Comparison of ENCODE assay signal across 9 cellular contexts in genomic region chr9:33320568-33321261, GRCh38. TPM values are rescaled to one million over a fixed set of nuclear protein-coding genes. Genes with fewer than 3 reads are reported as not detected.
DNase-seq lines count a peak whose midpoint lies in the region; ATAC-seq lines count a peak whose summit lies in the region.
"Had no signal": no experiment of that assay in that cellular context is flagged by ENCODE, and none has a peak within 500 bp of the region (broad histone marks: within the 10 kb centered on the region; RNA-seq: fewer than 3 reads in every experiment).

No MANE protein-coding gene starts in this region.

- intact Hi-C loops in activated CD4-positive, alpha-beta memory T cell treated with anti-CD3 and anti-CD28 coated beads for 36 hours (cut with micrococcal nuclease), result loop anchor here (1.0 kb wide), 4 partner anchors 14 to 56 kb away; partner anchors contain the start of genes BAG1 and NFX1
- intact Hi-C loops in left cardiac atrium (cut with DNase I), result no loop called here

- no peak overlapping the region for H3K4me3 Mint-ChIP-seq in activated CD4-positive, alpha-beta memory T cell treated with anti-CD3 and anti-CD28 coated beads for 36 hours
- no peak overlapping the region for H3K4me3 Mint-ChIP-seq in activated CD4-positive, alpha-beta memory T cell treated with anti-CD3 and anti-CD28 coated beads, Interleukin-2, amount 10 ng/mL, durations not matched to agents 7 days and 5 days
- H3K4me3 Mint-ChIP-seq in activated naive CD8-positive, alpha-beta T cell treated with anti-CD3 and anti-CD28 coated beads for 36 hours, result no peak overlapping the region
- H3K4me3 Mint-ChIP-seq in stimulated activated naive CD8-positive, alpha-beta T cell treated with anti-CD3 and anti-CD28 coated beads, Interleukin-15, Interleukin-2, amounts not matched to agents 100 ng/mL and 50 ng/mL, for 24 hours, result no peak overlapping the region

- H3K36me3 Mint-ChIP-seq in activated CD4-positive, alpha-beta memory T cell treated with anti-CD3 and anti-CD28 coated beads for 36 hours, result peaks cover 63% of the 10 kb centered on the region
- H3K36me3 Mint-ChIP-seq in activated CD4-positive, alpha-beta memory T cell treated with anti-CD3 and anti-CD28 coated beads, Interleukin-2, amount 10 ng/mL, durations not matched to agents 7 days and 5 days (ENCODE audit: low read depth), result peaks cover 78% of the 10 kb centered on the region
- peaks cover 39% of the 10 kb centered on the region for H3K36me3 Mint-ChIP-seq in activated naive CD8-positive, alpha-beta T cell treated with anti-CD3 and anti-CD28 coated beads for 36 hours
- peaks cover 74% of the 10 kb centered on the region for H3K36me3 Mint-ChIP-seq in stimulated activated naive CD8-positive, alpha-beta T cell treated with anti-CD3 and anti-CD28 coated beads, Interleukin-15, Interleukin-2, amounts not matched to agents 100 ng/mL and 50 ng/mL, for 24 hours (ENCODE audit: low read depth)

- POLR2A ChIA-PET in activated CD4-positive, alpha-beta memory T cell treated with anti-CD3 and anti-CD28 coated beads for 36 hours (lab: Charles Lee), result interaction anchor here (0.8 to 2.3 kb wide), 6 partner anchors 11 to 296 kb away, joined by 3 to 23 read pairs (median 3); partner anchors contain the start of genes DNAJA1 and NFX1
- POLR2A ChIA-PET in activated CD4-positive, alpha-beta memory T cell treated with anti-CD3 and anti-CD28 coated beads, Interleukin-2, amount 10 ng/mL, durations not matched to agents 7 days and 5 days (lab: Charles Lee), result interaction anchor here (1.7 kb wide), 1 partner anchor 30 kb away, joined by 4 read pairs; the partner anchor contains the start of gene NFX1

- no peaks in the 10 kb centered on the region for H3K9me3 Mint-ChIP-seq in activated CD4-positive, alpha-beta memory T cell treated with anti-CD3 and anti-CD28 coated beads for 36 hours
- H3K9me3 Mint-ChIP-seq in activated CD4-positive, alpha-beta memory T cell treated with anti-CD3 and anti-CD28 coated beads, Interleukin-2, amount 10 ng/mL, durations not matched to agents 7 days and 5 days, result peaks cover 2% of the 10 kb centered on the region
- H3K9me3 Mint-ChIP-seq in activated naive CD8-positive, alpha-beta T cell treated with anti-CD3 and anti-CD28 coated beads for 36 hours, result no peaks in the 10 kb centered on the region
- no peaks in the 10 kb centered on the region for H3K9me3 Mint-ChIP-seq in stimulated activated naive CD8-positive, alpha-beta T cell treated with anti-CD3 and anti-CD28 coated beads, Interleukin-15, Interleukin-2, amounts not matched to agents 100 ng/mL and 50 ng/mL, for 24 hours

- peak overlapping the region; percentile 80 for H3K27ac Mint-ChIP-seq in activated CD4-positive, alpha-beta memory T cell treated with anti-CD3 and anti-CD28 coated beads for 36 hours
- no peak overlapping the region for H3K27ac Mint-ChIP-seq in activated CD4-positive, alpha-beta memory T cell treated with anti-CD3 and anti-CD28 coated beads, Interleukin-2, amount 10 ng/mL, durations not matched to agents 7 days and 5 days
- H3K27ac Mint-ChIP-seq in activated naive CD8-positive, alpha-beta T cell treated with anti-CD3 and anti-CD28 coated beads for 36 hours, result peak overlapping the region; percentile 37
- H3K27ac Mint-ChIP-seq in stimulated activated naive CD8-positive, alpha-beta T cell treated with anti-CD3 and anti-CD28 coated beads, Interleukin-15, Interleukin-2, amounts not matched to agents 100 ng/mL and 50 ng/mL, for 24 hours, result peak overlapping the region; percentile 73

- peak; percentile 46 to 90 for ATAC-seq in left cardiac atrium

- CTCF ChIA-PET in activated CD4-positive, alpha-beta memory T cell treated with anti-CD3 and anti-CD28 coated beads for 36 hours (lab: Charles Lee), result interaction anchor here (0.8 to 4.0 kb wide), 6 partner anchors 10 to 95 kb away, joined by 3 to 22 read pairs (median 4); partner anchors contain the start of gene NFX1
- CTCF ChIA-PET in activated CD4-positive, alpha-beta memory T cell treated with anti-CD3 and anti-CD28 coated beads, Interleukin-2, amount 10 ng/mL, durations not matched to agents 7 days and 5 days (lab: Charles Lee), result interaction anchor here (1.1 to 1.4 kb wide), 2 partner anchors 54 to 95 kb away, joined by 3 to 5 read pairs; no protein-coding TSS in a partner anchor

- DNase-seq in activated CD4-positive, alpha-beta memory T cell treated with anti-CD3 and anti-CD28 coated beads for 36 hours, result peak; percentile 25
- DNase-seq in activated CD4-positive, alpha-beta memory T cell treated with anti-CD3 and anti-CD28 coated beads, Interleukin-2, amount 10 ng/mL, durations not matched to agents 7 days and 5 days, result no peak
- no peak for DNase-seq in activated naive CD8-positive, alpha-beta T cell treated with anti-CD3 and anti-CD28 coated beads for 36 hours
- DNase-seq in left cardiac atrium (no peak), ecto neural progenitor cell (ENCODE audit: low spot score) (no peak), NCI-H2196 treated with DMSO at 0.1 percent for 48 hours (lab: John Stamatoyannopoulos, UW; ENCODE audit: unreplicated experiment) (no peak), LoVo (ENCODE audit: low spot score) (no peak)
- DNase-seq: BE2C had no signal

- no peaks in the 10 kb centered on the region for H3K27me3 Mint-ChIP-seq in activated CD4-positive, alpha-beta memory T cell treated with anti-CD3 and anti-CD28 coated beads for 36 hours
- no peaks in the 10 kb centered on the region for H3K27me3 Mint-ChIP-seq in activated CD4-positive, alpha-beta memory T cell treated with anti-CD3 and anti-CD28 coated beads, Interleukin-2, amount 10 ng/mL, durations not matched to agents 7 days and 5 days
- H3K27me3 Mint-ChIP-seq in activated naive CD8-positive, alpha-beta T cell treated with anti-CD3 and anti-CD28 coated beads for 36 hours, result no peaks in the 10 kb centered on the region
- H3K27me3 Mint-ChIP-seq in stimulated activated naive CD8-positive, alpha-beta T cell treated with anti-CD3 and anti-CD28 coated beads, Interleukin-15, Interleukin-2, amounts not matched to agents 100 ng/mL and 50 ng/mL, for 24 hours, result no peaks in the 10 kb centered on the region

- H3K4me1 Mint-ChIP-seq in activated CD4-positive, alpha-beta memory T cell treated with anti-CD3 and anti-CD28 coated beads for 36 hours (ENCODE audit: low read depth), result peaks cover 27% of the 10 kb centered on the region
- peaks cover 2% of the 10 kb centered on the region for H3K4me1 Mint-ChIP-seq in activated CD4-positive, alpha-beta memory T cell treated with anti-CD3 and anti-CD28 coated beads, Interleukin-2, amount 10 ng/mL, durations not matched to agents 7 days and 5 days
- H3K4me1 Mint-ChIP-seq in activated naive CD8-positive, alpha-beta T cell treated with anti-CD3 and anti-CD28 coated beads for 36 hours, result peaks cover 6% of the 10 kb centered on the region
- H3K4me1 Mint-ChIP-seq in stimulated activated naive CD8-positive, alpha-beta T cell treated with anti-CD3 and anti-CD28 coated beads, Interleukin-15, Interleukin-2, amounts not matched to agents 100 ng/mL and 50 ng/mL, for 24 hours (ENCODE audit: low read depth), result peaks cover 19% of the 10 kb centered on the region

RNA-seq across cellular contexts. Expression of gene NFX1, which starts 30.4 kb away (rescaled TPM):
- total RNA-seq in activated CD4-positive, alpha-beta memory T cell treated with anti-CD3 and anti-CD28 coated beads for 36 hours, result 10 to 100 TPM; 36.5 to 38.6 TPM
- 10 to 100 TPM; 37.5 to 37.8 TPM for total RNA-seq in activated CD4-positive, alpha-beta memory T cell treated with anti-CD3 and anti-CD28 coated beads, Interleukin-2, amount 10 ng/mL, durations not matched to agents 7 days and 5 days
- 10 to 100 TPM; 38.9 to 40.8 TPM for total RNA-seq in activated naive CD8-positive, alpha-beta T cell treated with anti-CD3 and anti-CD28 coated beads for 36 hours
- total RNA-seq in left cardiac atrium, result 10 to 100 TPM; 23.0 to 35.4 TPM

RNA-seq across cellular contexts. Expression of gene CHMP5, which starts 55.9 kb away (rescaled TPM):
- total RNA-seq in activated CD4-positive, alpha-beta memory T cell treated with anti-CD3 and anti-CD28 coated beads for 36 hours, result 100 to 1,000 TPM; 116 to 119 TPM
- total RNA-seq in activated CD4-positive, alpha-beta memory T cell treated with anti-CD3 and anti-CD28 coated beads, Interleukin-2, amount 10 ng/mL, durations not matched to agents 7 days and 5 days, result 100 to 1,000 TPM; 149 TPM
- total RNA-seq in activated naive CD8-positive, alpha-beta T cell treated with anti-CD3 and anti-CD28 coated beads for 36 hours, result 10 to 100 TPM; 73.9 to 75.4 TPM
- 10 to 100 TPM; 45.3 to 45.9 TPM for total RNA-seq in left cardiac atrium

RNA-seq across cellular contexts. Expression of gene BAG1, which starts 56.2 kb away (rescaled TPM):
- total RNA-seq in activated CD4-positive, alpha-beta memory T cell treated with anti-CD3 and anti-CD28 coated beads for 36 hours, result 10 to 100 TPM; 52.7 to 56.6 TPM
- 10 to 100 TPM; 56.3 to 57.1 TPM for total RNA-seq in activated CD4-positive, alpha-beta memory T cell treated with anti-CD3 and anti-CD28 coated beads, Interleukin-2, amount 10 ng/mL, durations not matched to agents 7 days and 5 days
- 10 to 100 TPM; 87.2 to 90.9 TPM for total RNA-seq in activated naive CD8-positive, alpha-beta T cell treated with anti-CD3 and anti-CD28 coated beads for 36 hours
- total RNA-seq in left cardiac atrium, result 100 to 1,000 TPM; 152 to 208 TPM
